20 cellular contexts compared by ENCODE assay signal in genomic region chr21:38177919-38178652, GRCh38.
DNase-seq lines count a peak whose midpoint lies in the region; ATAC-seq, FAIRE-seq and TF ChIP-seq lines count a peak whose summit lies in the region.
"Had no signal": no experiment of that assay in that cellular context is flagged by ENCODE, and none has a peak within 500 bp of the region (broad histone marks: within the 10 kb centered on the region; RNA-seq: fewer than 3 reads in every experiment).

No MANE protein-coding gene starts in this region.

- H3K27me3 Mint-ChIP-seq in dendritic cell treated with granulocyte-macrophage colony-stimulating factor and Interleukin-4, amounts not matched to agents 40 ng/mL and 50 ng/mL, for 4 days = peaks cover 8% of the 10 kb centered on the region
- H3K27me3 Mint-ChIP-seq in activated T-cell treated with anti-CD3 and anti-CD28 coated beads, Interleukin-2, amount 50 U/mL, for 4 hours (ENCODE audit: low read depth) = no peaks in the 10 kb centered on the region
- H3K27me3 Mint-ChIP-seq: IgD-negative memory B cell had no signal

- in situ Hi-C loops in HepG2 (cut with HindIII; ENCODE audit: extremely low pct_ligation_motif_present, low pct_unique_long_range_greater_than_20kb) = no loop called here

- BruUV-seq in HepG2 (replicated peaks; lab: Mats Ljungman, UMichigan) = no TSS peak

- intact Hi-C loops in HepG2 (cut with micrococcal nuclease; ENCODE audit: unreplicated experiment) = no loop called here
- intact Hi-C loops in right lobe of liver (cut with DNase I) = no loop called here
- intact Hi-C loops in dendritic cell treated with granulocyte-macrophage colony-stimulating factor and Interleukin-4, amounts not matched to agents 40 ng/mL and 50 ng/mL, for 4 days (cut with micrococcal nuclease) = no loop called here

- TF ChIP-seq RAD21 in HepG2 (CRISPR knock-in tag; IDR thresholded peaks at IDR 0.05) (no peak), neural cell (conservative IDR thresholded peaks at IDR 0.05) (no peak)

- CTCF ChIA-PET in HepG2 (lab: Yijun Ruan, JAX; ENCODE audit: low intra/inter-chr PET ratio, low total read pairs) = no interaction called here

- no peak for TF ChIP-seq CTCF in HepG2 (CRISPR knock-in tag; IDR thresholded peaks at IDR 0.05)
- no peak for TF ChIP-seq CTCF in right lobe of liver (IDR thresholded peaks at IDR 0.05)
- peak; percentile 43 for TF ChIP-seq CTCF in neural cell (IDR thresholded peaks at IDR 0.05; ENCODE audit: poor library complexity, severe bottlenecking)

- H3K4me3 Mint-ChIP-seq in dendritic cell treated with granulocyte-macrophage colony-stimulating factor and Interleukin-4, amounts not matched to agents 40 ng/mL and 50 ng/mL, for 4 days = no peak overlapping the region
- no peak overlapping the region for H3K4me3 Mint-ChIP-seq in activated T-cell treated with anti-CD3 and anti-CD28 coated beads, Interleukin-2, amount 50 U/mL, for 4 hours
- H3K4me3 Mint-ChIP-seq: CD14-positive monocyte; CD4-positive, alpha-beta memory T cell; GM23338; IgD-negative memory B cell had no signal

- H3K27me3 ChIP-seq in HepG2 (ENCODE audit: control insufficient read depth in 1 of 2, insufficient read depth in 2 of 2, low read length in 2 of 2) (no peaks in the 10 kb centered on the region; a peak in 1 of 5 replicates), right lobe of liver (no peaks in the 10 kb centered on the region), neural cell (ENCODE audit: insufficient read depth, low read depth, low read length) (no peaks in the 10 kb centered on the region)
- H3K27me3 ChIP-seq: BLaER1 had no signal

- peaks cover 24% of the 10 kb centered on the region for H3K9me3 Mint-ChIP-seq in dendritic cell treated with granulocyte-macrophage colony-stimulating factor and Interleukin-4, amounts not matched to agents 40 ng/mL and 50 ng/mL, for 4 days
- H3K9me3 Mint-ChIP-seq in activated T-cell treated with anti-CD3 and anti-CD28 coated beads, Interleukin-2, amount 50 U/mL, for 4 hours = no peaks in the 10 kb centered on the region
- H3K9me3 Mint-ChIP-seq: GM23338, IgD-negative memory B cell had no signal

- H3K4me3 ChIP-seq in HepG2 (replicated peaks in 1 of 3; ENCODE audit: insufficient read depth in 1 of 3, low read depth in 2 of 3, low read length in 3 of 3) (no peak overlapping the region), right lobe of liver (no peak overlapping the region), neural cell (ENCODE audit: low read length) (no peak overlapping the region)
- H3K4me3 ChIP-seq: BLaER1, GM23338 had no signal

- H4K20me1 ChIP-seq in HepG2 (ENCODE audit: insufficient read depth, low read length) = no peaks in the 10 kb centered on the region
- no peaks in the 10 kb centered on the region for H4K20me1 ChIP-seq in neural cell (ENCODE audit: insufficient read depth)
- H4K20me1 ChIP-seq: BLaER1 had no signal

- no peaks in the 10 kb centered on the region for H3K4me1 ChIP-seq in HepG2 (ENCODE audit: insufficient read depth, low read length)
- H3K4me1 ChIP-seq in right lobe of liver = no peaks in the 10 kb centered on the region
- H3K4me1 ChIP-seq: BLaER1 had no signal

- H3K9ac ChIP-seq in HepG2 (ENCODE audit: insufficient read depth, low read depth, low read length) (no peak overlapping the region), neural cell (ENCODE audit: low read length) (no peak overlapping the region)
- H3K9ac ChIP-seq: BLaER1 had no signal

- no peak for FAIRE-seq in HepG2 (lab: Jason Lieb, UNC)
- FAIRE-seq: GM12892, GM18507 had no signal

- H3K36me3 Mint-ChIP-seq in dendritic cell treated with granulocyte-macrophage colony-stimulating factor and Interleukin-4, amounts not matched to agents 40 ng/mL and 50 ng/mL, for 4 days (ENCODE audit: low read depth) = peaks cover 7% of the 10 kb centered on the region
- H3K36me3 Mint-ChIP-seq in activated T-cell treated with anti-CD3 and anti-CD28 coated beads, Interleukin-2, amount 50 U/mL, for 4 hours (ENCODE audit: insufficient read depth) = no peaks in the 10 kb centered on the region
- H3K36me3 Mint-ChIP-seq: CD14-positive monocyte; CD4-positive, alpha-beta memory T cell; IgD-negative memory B cell had no signal

- POLR2A ChIA-PET in HepG2 (lab: Yijun Ruan, JAX) = no interaction called here

- H3K9me3 ChIP-seq in HepG2 (ENCODE audit: low read length) (no peaks in the 10 kb centered on the region), right lobe of liver (no peaks in the 10 kb centered on the region), neural cell (ENCODE audit: low read length) (no peaks in the 10 kb centered on the region)

- peaks cover 50% of the 10 kb centered on the region for H3K4me1 Mint-ChIP-seq in dendritic cell treated with granulocyte-macrophage colony-stimulating factor and Interleukin-4, amounts not matched to agents 40 ng/mL and 50 ng/mL, for 4 days (ENCODE audit: low read depth)
- H3K4me1 Mint-ChIP-seq in activated T-cell treated with anti-CD3 and anti-CD28 coated beads, Interleukin-2, amount 50 U/mL, for 4 hours (ENCODE audit: low read depth) = no peaks in the 10 kb centered on the region
- H3K4me1 Mint-ChIP-seq: CD4-positive, alpha-beta memory T cell; GM23338; IgD-negative memory B cell had no signal

- ATAC-seq in HepG2 (no peak), right lobe of liver (no peak)
- no peak for ATAC-seq in activated T-cell treated with anti-CD3 and anti-CD28 coated beads, Interleukin-2, amount 50 U/mL, for 4 hours
- ATAC-seq: GM23338, HCT116 had no signal

- H2AFZ ChIP-seq in HepG2 (ENCODE audit: low read length) (no peak overlapping the region), neural cell (ENCODE audit: low read depth, low read length) (no peak overlapping the region)
- H2AFZ ChIP-seq: GM23338 had no signal

- H3K27ac ChIP-seq in HepG2 (ENCODE audit: extremely low read length, insufficient read depth, low read length) (no peak overlapping the region), right lobe of liver (no peak overlapping the region), neural cell (ENCODE audit: low read length) (peak overlapping the region; percentile 62)
- H3K27ac ChIP-seq: BLaER1 had no signal

- no peaks in the 10 kb centered on the region for H3F3A ChIP-seq in neural cell (ENCODE audit: insufficient read depth, low read length, poor library complexity, severe bottlenecking)

- H3K4me2 ChIP-seq in HepG2 (ENCODE audit: low read depth, low read length) (no peak overlapping the region), neural cell (ENCODE audit: low read length) (no peak overlapping the region)
- H3K4me2 ChIP-seq: BLaER1, GM23338 had no signal

- TF ChIP-seq EP300 in HepG2 (IDR thresholded peaks at IDR 0.05; ENCODE audit: low read depth in 2 of 2, low read length in 2 of 2) = no peak
- TF ChIP-seq EP300 in HepG2 (CRISPR knock-in tag; IDR thresholded peaks at IDR 0.05; ENCODE audit: borderline replicate concordance) = no peak
- TF ChIP-seq EP300 in neural cell (conservative IDR thresholded peaks at IDR 0.05; ENCODE audit: poor library complexity, severe bottlenecking) = peak; percentile 80

- H3K27ac Mint-ChIP-seq in dendritic cell treated with granulocyte-macrophage colony-stimulating factor and Interleukin-4, amounts not matched to agents 40 ng/mL and 50 ng/mL, for 4 days = peak overlapping the region; percentile 77
- H3K27ac Mint-ChIP-seq: GM23338, IgD-negative memory B cell had no signal

- no peaks in the 10 kb centered on the region for H3K9me2 ChIP-seq in neural cell (ENCODE audit: insufficient read depth, low read length)

- TF ChIP-seq POLR2A in HepG2 (IDR thresholded peaks at IDR 0.05; ENCODE audit: insufficient read depth in 1 of 2, low read depth in 2 of 2, low read length in 2 of 2) (no peak), right lobe of liver (IDR thresholded peaks at IDR 0.05) (no peak)

- H3K36me3 ChIP-seq in HepG2 (replicated peaks in 1 of 2; ENCODE audit: control insufficient read depth in 1 of 2, insufficient read depth in 2 of 2, low read length in 2 of 2) (no peaks in the 10 kb centered on the region), right lobe of liver (no peaks in the 10 kb centered on the region), neural cell (ENCODE audit: insufficient read depth, low read length) (no peaks in the 10 kb centered on the region)
- H3K36me3 ChIP-seq: BLaER1 had no signal

- H3K79me2 ChIP-seq in HepG2 (ENCODE audit: insufficient read depth, low read length) = no peaks in the 10 kb centered on the region
- H3K79me2 ChIP-seq in neural cell (replicated peaks; ENCODE audit: insufficient read depth, low read length) = no peaks in the 10 kb centered on the region

- DNase-seq in HepG2 (ENCODE audit: low spot score) (no peak), right lobe of liver (no peak), occipital lobe (lab: John Stamatoyannopoulos, UW) (no peak), cerebellar cortex (ENCODE audit: low spot score) (no peak)
- DNase-seq in activated T-cell treated with anti-CD3 and anti-CD28 coated beads, Interleukin-2, amount 50 U/mL, for 4 hours = no peak
- DNase-seq: 8988T; CD4-positive, alpha-beta memory T cell; DMS153; DMS79; GDM1; H7 had no signal

- 50% methylated on average over 5 of the region's 5 CpGs for WGBS in HepG2 (ENCODE audit: low lambda C conversion rate)
- WGBS in right lobe of liver (ENCODE audit: insufficient coverage, low coverage, low lambda C conversion rate, missing lambda C conversion rate) = 73% methylated on average over 5 of the region's 5 CpGs

TF ChIP-seq in HepG2, 621 proteins besides CTCF, POLR2A, EP300 and RAD21:
- TF ChIP-seq SNAI1 (CRISPR knock-in tag; IDR thresholded peaks at IDR 0.05; ENCODE audit: borderline replicate concordance) (no peak), ZSCAN29 (CRISPR knock-in tag; conservative IDR thresholded peaks at IDR 0.05) (no peak), CEBPB (IDR thresholded peaks at IDR 0.05; ENCODE audit: borderline replicate concordance, low read depth, low read length) (peak; percentile 61; the same call in 1 of the 2 replicates), HOXD1 (CRISPR knock-in tag; IDR thresholded peaks at IDR 0.05) (no peak)

TF ChIP-seq in neural cell, 6 proteins besides CTCF, POLR2A, EP300 and RAD21 (continues in another document):
- TF ChIP-seq MXI1 (conservative IDR thresholded peaks at IDR 0.05; ENCODE audit: poor library complexity, severe bottlenecking) = no peak
- no peak for TF ChIP-seq TAF1 (IDR thresholded peaks at IDR 0.05; ENCODE audit: low read depth)
- TF ChIP-seq EZH2 (IDR thresholded peaks at IDR 0.05; ENCODE audit: borderline replicate concordance, insufficient read depth, low read length, poor library complexity, severe bottlenecking) = no peak
- TF ChIP-seq SMC3 (conservative IDR thresholded peaks at IDR 0.05; ENCODE audit: poor library complexity) = no peak
- TF ChIP-seq POLR2AphosphoS5 (IDR thresholded peaks at IDR 0.05) = peak; percentile 60
